10 cellular contexts compared by ENCODE assay signal in the genomic region with DNA sequence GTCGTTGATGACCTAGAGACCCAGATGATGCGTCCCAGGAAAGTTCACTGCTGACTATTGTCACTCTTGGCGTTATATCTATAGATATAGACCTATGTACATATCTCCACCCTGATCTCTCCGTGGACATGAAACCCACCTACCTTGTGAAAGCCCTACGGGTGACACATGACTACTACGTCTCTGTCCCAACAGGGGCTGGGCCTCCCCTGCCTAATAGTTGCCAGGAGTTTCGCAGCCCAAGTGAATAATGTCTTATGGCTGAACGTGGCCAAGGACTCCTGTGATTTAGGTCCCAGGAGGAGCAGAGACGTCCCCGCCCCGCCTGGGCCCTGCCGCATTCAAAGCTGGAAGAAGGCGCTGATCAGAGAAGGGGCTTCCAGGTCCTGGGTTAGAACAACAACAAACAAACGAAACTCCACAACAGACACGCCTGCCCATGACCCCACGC. TPM values are rescaled to one million over a fixed set of nuclear protein-coding genes. Genes with fewer than 3 reads are reported as not detected.
DNase-seq lines count a peak whose midpoint lies in the region; ATAC-seq, FAIRE-seq and TF ChIP-seq lines count a peak whose summit lies in the region.
"Had no signal": no experiment of that assay in that cellular context is flagged by ENCODE, and none has a peak within 500 bp of the region (broad histone marks: within the 10 kb centered on the region; RNA-seq: fewer than 3 reads in every experiment).

No MANE protein-coding gene starts in this region.

- peaks cover 6% of the 10 kb centered on the region for H3K9me3 ChIP-seq in adipocyte (ENCODE audit: control insufficient read depth, low read length)
- H3K9me3 ChIP-seq in HepG2 (ENCODE audit: low read length) = no peaks in the 10 kb centered on the region
- no peaks in the 10 kb centered on the region for H3K9me3 ChIP-seq in tibial artery

- H3K9me3 Mint-ChIP-seq in activated naive CD4-positive, alpha-beta T cell treated with anti-CD3 and anti-CD28 coated beads, Interleukin-2, amount 10 ng/mL, durations not matched to agents 7 days and 5 days = no peaks in the 10 kb centered on the region
- no peaks in the 10 kb centered on the region for H3K9me3 Mint-ChIP-seq in activated naive CD4-positive, alpha-beta T cell treated with anti-CD3 and anti-CD28 coated beads, Interleukin-2, amount 50 U/mL, for 72 hours

- H3K27ac ChIP-seq in HepG2 (ENCODE audit: extremely low read length, insufficient read depth, low read length) (no peak overlapping the region), tibial artery (no peak overlapping the region)

- no peak for TF ChIP-seq POLR2A in HepG2 (IDR thresholded peaks at IDR 0.05; ENCODE audit: insufficient read depth in 1 of 2, low read depth in 2 of 2, low read length in 2 of 2)

- FAIRE-seq in HepG2 (lab: Jason Lieb, UNC) = no peak

- H3K27me3 ChIP-seq in adipocyte (replicated peaks; ENCODE audit: control insufficient read depth, insufficient read depth, low read length) (peaks cover 68% of the 10 kb centered on the region), HepG2 (ENCODE audit: control insufficient read depth in 1 of 2, insufficient read depth in 2 of 2, low read length in 2 of 2) (peaks cover 3 to 66% of the 10 kb centered on the region in 2 experiments), tibial artery (peaks cover 8 to 71% of the 10 kb centered on the region in 2 donors)

- H3K4me2 ChIP-seq in HepG2 (ENCODE audit: low read depth, low read length) = peak overlapping the region; percentile 88

- 32% methylated on average over 8 of the region's 16 CpGs for WGBS in HepG2 (ENCODE audit: low lambda C conversion rate)

- no peak for DNase-seq in activated naive CD4-positive, alpha-beta T cell treated with anti-CD3 and anti-CD28 coated beads, Interleukin-2, amount 10 ng/mL, durations not matched to agents 7 days and 5 days
- no peak for DNase-seq in activated naive CD4-positive, alpha-beta T cell treated with anti-CD3 and anti-CD28 coated beads, Interleukin-2, amount 50 U/mL, for 72 hours (ENCODE audit: low spot score in 2 of 2)
- DNase-seq in adipocyte (ENCODE audit: low read depth) = no peak
- DNase-seq in HepG2 (ENCODE audit: low spot score) = no peak
- DNase-seq in tibial artery = no peak
- no peak for DNase-seq in hepatic stellate cell (ENCODE audit: low spot score)
- no peak for DNase-seq in NCI-H187 (lab: John Stamatoyannopoulos, UW)
- DNase-seq: activated CD4-positive, alpha-beta T cell treated with anti-CD3 and anti-CD28 coated beads for 48 hours; foreskin melanocyte had no signal

- peaks cover 90% of the 10 kb centered on the region for H3K27me3 Mint-ChIP-seq in activated naive CD4-positive, alpha-beta T cell treated with anti-CD3 and anti-CD28 coated beads, Interleukin-2, amount 10 ng/mL, durations not matched to agents 7 days and 5 days

- H3K4me3 ChIP-seq in adipocyte (ENCODE audit: low read length) = peak overlapping the region; percentile 78
- H3K4me3 ChIP-seq in HepG2 (replicated peaks in 1 of 3; ENCODE audit: insufficient read depth in 1 of 3, low read depth in 2 of 3, low read length in 3 of 3) = peak overlapping the region in 2 of 3 experiments; percentile 58 to 69; a peak in 3 of 6 replicates
- peak overlapping the region; percentile 35 to 50 for H3K4me3 ChIP-seq in tibial artery

- no peaks in the 10 kb centered on the region; the same call in 1 of the 2 replicates for H4K20me1 ChIP-seq in HepG2 (ENCODE audit: insufficient read depth, low read length)

- H3K9ac ChIP-seq in adipocyte (ENCODE audit: low read length) (no peak overlapping the region), HepG2 (ENCODE audit: insufficient read depth, low read depth, low read length) (no peak overlapping the region)

- no peak for TF ChIP-seq RAD21 in HepG2 (CRISPR knock-in tag; IDR thresholded peaks at IDR 0.05)

- CTCF ChIA-PET in activated naive CD4-positive, alpha-beta T cell treated with anti-CD3 and anti-CD28 coated beads, Interleukin-2, amount 10 ng/mL, durations not matched to agents 7 days and 5 days (lab: Charles Lee) = interaction anchor here (0.8 kb wide), 1 partner anchor 22 kb away, joined by 3 read pairs; no protein-coding TSS in a partner anchor
- CTCF ChIA-PET in HepG2 (lab: Yijun Ruan, JAX; ENCODE audit: low intra/inter-chr PET ratio, low total read pairs) = no interaction called here

- BruUV-seq in HepG2 (replicated peaks; lab: Mats Ljungman, UMichigan) = no TSS peak

- TF ChIP-seq CTCF in HepG2 (CRISPR knock-in tag; IDR thresholded peaks at IDR 0.05) = no peak
- no peak for TF ChIP-seq CTCF in tibial artery (IDR thresholded peaks at IDR 0.05)

- H3K4me1 ChIP-seq in adipocyte (ENCODE audit: control insufficient read depth, insufficient read depth, low read length) = peaks cover 14% of the 10 kb centered on the region
- H3K4me1 ChIP-seq in HepG2 (ENCODE audit: insufficient read depth, low read length) = peaks cover 37% of the 10 kb centered on the region
- peaks cover 0 to 40% (median 30%) of the 10 kb centered on the region in 4 donors for H3K4me1 ChIP-seq in tibial artery

- no peak overlapping the region for H2AFZ ChIP-seq in HepG2 (ENCODE audit: low read length)

- intact Hi-C loops in HepG2 (cut with micrococcal nuclease; ENCODE audit: unreplicated experiment) = loop anchor here (2.0 kb wide), 1 partner anchor 39 kb away; no protein-coding TSS in a partner anchor
- intact Hi-C loops in tibial artery (cut with DNase I; ENCODE audit: low total_unique reads) = no loop called here

- ATAC-seq in activated naive CD4-positive, alpha-beta T cell treated with anti-CD3 and anti-CD28 coated beads, Interleukin-2, amount 50 U/mL, for 72 hours = no peak
- ATAC-seq in HepG2 (no peak), HG03460 (IDR thresholded peaks at IDR 0.05; ENCODE audit: unreplicated experiment) (no peak)

- TF ChIP-seq EP300 in HepG2 (IDR thresholded peaks at IDR 0.05; ENCODE audit: low read depth in 2 of 2, low read length in 2 of 2) (no peak), HepG2 (CRISPR knock-in tag; IDR thresholded peaks at IDR 0.05; ENCODE audit: borderline replicate concordance) (no peak)

- peak overlapping the region; percentile 39 for H3K4me3 Mint-ChIP-seq in activated naive CD4-positive, alpha-beta T cell treated with anti-CD3 and anti-CD28 coated beads, Interleukin-2, amount 10 ng/mL, durations not matched to agents 7 days and 5 days

- in situ Hi-C loops in HepG2 (cut with HindIII; ENCODE audit: extremely low pct_ligation_motif_present, low pct_unique_long_range_greater_than_20kb) = no loop called here

- peak overlapping the region; percentile 77 for H3K27ac Mint-ChIP-seq in activated naive CD4-positive, alpha-beta T cell treated with anti-CD3 and anti-CD28 coated beads, Interleukin-2, amount 10 ng/mL, durations not matched to agents 7 days and 5 days
- H3K27ac Mint-ChIP-seq in activated naive CD4-positive, alpha-beta T cell treated with anti-CD3 and anti-CD28 coated beads, Interleukin-2, amount 50 U/mL, for 72 hours = peak overlapping the region in 1 of 2 donors; percentile 29

- H3K36me3 Mint-ChIP-seq in activated naive CD4-positive, alpha-beta T cell treated with anti-CD3 and anti-CD28 coated beads, Interleukin-2, amount 10 ng/mL, durations not matched to agents 7 days and 5 days = no peaks in the 10 kb centered on the region
- peaks cover 0 to 16% of the 10 kb centered on the region in 2 donors for H3K36me3 Mint-ChIP-seq in activated naive CD4-positive, alpha-beta T cell treated with anti-CD3 and anti-CD28 coated beads, Interleukin-2, amount 50 U/mL, for 72 hours

- H3K36me3 ChIP-seq in adipocyte (ENCODE audit: control insufficient read depth, insufficient read depth, low read length, severe bottlenecking) (no peaks in the 10 kb centered on the region), HepG2 (replicated peaks in 1 of 2; ENCODE audit: control insufficient read depth in 1 of 2, insufficient read depth in 2 of 2, low read length in 2 of 2) (no peaks in the 10 kb centered on the region), tibial artery (no peaks in the 10 kb centered on the region)

- H3K79me2 ChIP-seq in HepG2 (ENCODE audit: insufficient read depth, low read length) = no peaks in the 10 kb centered on the region

- H3K4me1 Mint-ChIP-seq in activated naive CD4-positive, alpha-beta T cell treated with anti-CD3 and anti-CD28 coated beads, Interleukin-2, amount 10 ng/mL, durations not matched to agents 7 days and 5 days = peaks cover 35% of the 10 kb centered on the region

- POLR2A ChIA-PET in HepG2 (lab: Yijun Ruan, JAX) = no interaction called here

RNA-seq across cellular contexts. Expression of gene POU4F1, which starts 4.9 kb away (rescaled TPM):
- under 1 TPM; 0.11 to 0.25 TPM for total RNA-seq in activated naive CD4-positive, alpha-beta T cell treated with anti-CD3 and anti-CD28 coated beads, Interleukin-2, amount 50 U/mL, for 72 hours
- total RNA-seq in HepG2 (2016; rRNA removed; fragmentation: Illumina TruSeq; extraction: Trizol) = 0.74 and 1.1 TPM in 2 replicates
- 0.10 TPM in 1 of 2 replicates, not detected in the other for total RNA-seq in HepG2 (2016; cell fraction: cytosol; rRNA removed; fragmentation: Illumina TruSeq; extraction: Trizol; ENCODE audit: low read depth)
- 0.54 and 0.87 TPM in 2 replicates for total RNA-seq in HepG2 (2016; cell fraction: insoluble cytoplasmic fraction; rRNA removed; fragmentation: Illumina TruSeq; extraction: Trizol)
- 0.34 and 0.41 TPM in 2 replicates for total RNA-seq in HepG2 (2016; cell fraction: membrane; rRNA removed; fragmentation: Illumina TruSeq; extraction: Trizol)
- 1.5 and 1.6 TPM in 2 replicates for total RNA-seq in HepG2 (2016; cell fraction: nucleus; rRNA removed; fragmentation: Illumina TruSeq; extraction: Trizol)
- 1.0 and 1.3 TPM in 2 replicates for polyA plus RNA-seq in HepG2 (2011; rRNA removed)
- 0.21 and 0.54 TPM in 2 replicates for polyA plus RNA-seq in HepG2 (2011; cell fraction: cytosol; rRNA removed)
- 4.2 and 5.2 TPM in 2 replicates for polyA plus RNA-seq in HepG2 (2011; cell fraction: nucleus; rRNA removed)
- 1.3 and 2.9 TPM in 2 replicates for polyA plus RNA-seq in HepG2 (2012)
- 0.05 and 0.07 TPM in 2 replicates for polyA plus RNA-seq in HepG2 (2016; cell fraction: cytosol; fragmentation: Illumina TruSeq; extraction: Trizol; ENCODE audit: low read depth)
- polyA plus RNA-seq in HepG2 (2016; cell fraction: insoluble cytoplasmic fraction; fragmentation: Illumina TruSeq; extraction: Trizol; ENCODE audit: low read depth) = 0.76 and 0.91 TPM in 2 replicates
- polyA plus RNA-seq in HepG2 (2016; cell fraction: membrane; fragmentation: Illumina TruSeq; extraction: Trizol; ENCODE audit: low read depth) = 0.16 and 0.19 TPM in 2 replicates
- polyA plus RNA-seq in HepG2 (2016; cell fraction: nucleus; fragmentation: Illumina TruSeq; extraction: Trizol; ENCODE audit: insufficient read depth, low read depth) = 3.4 TPM in 2 replicates
- polyA minus RNA-seq in HepG2 (2011; rRNA and poly(A)+ RNA removed; ENCODE audit: low replicate concordance) = 0.40 TPM in 1 of 2 replicates, not detected in the other
- polyA minus RNA-seq in HepG2 (2011; cell fraction: cytosol; rRNA and poly(A)+ RNA removed) = 0.40 and 0.44 TPM in 2 replicates
- polyA minus RNA-seq in HepG2 (2011; cell fraction: nucleus; rRNA and poly(A)+ RNA removed) = 1.4 and 1.9 TPM in 2 replicates

RNA-seq across cellular contexts. Expression of gene OBI1, which starts 50.7 kb away (rescaled TPM):
- 10 to 100 TPM; 14.8 to 16.9 TPM for total RNA-seq in activated naive CD4-positive, alpha-beta T cell treated with anti-CD3 and anti-CD28 coated beads, Interleukin-2, amount 50 U/mL, for 72 hours
- total RNA-seq in HepG2 (2016; rRNA removed; fragmentation: Illumina TruSeq; extraction: Trizol) = 23.5 and 38.8 TPM in 2 replicates
- total RNA-seq in HepG2 (2016; cell fraction: cytosol; rRNA removed; fragmentation: Illumina TruSeq; extraction: Trizol; ENCODE audit: low read depth) = 6.4 and 7.1 TPM in 2 replicates
- 23.2 and 39.3 TPM in 2 replicates for total RNA-seq in HepG2 (2016; cell fraction: insoluble cytoplasmic fraction; rRNA removed; fragmentation: Illumina TruSeq; extraction: Trizol)
- 9.0 and 11.1 TPM in 2 replicates for total RNA-seq in HepG2 (2016; cell fraction: membrane; rRNA removed; fragmentation: Illumina TruSeq; extraction: Trizol)
- 20.1 and 20.2 TPM in 2 replicates for total RNA-seq in HepG2 (2016; cell fraction: nucleus; rRNA removed; fragmentation: Illumina TruSeq; extraction: Trizol)
- 5.7 and 7.8 TPM in 2 replicates for polyA plus RNA-seq in HepG2 (2011; rRNA removed)
- polyA plus RNA-seq in HepG2 (2011; cell fraction: cytosol; rRNA removed) = 2.3 and 4.1 TPM in 2 replicates
- 4.4 and 4.8 TPM in 2 replicates for polyA plus RNA-seq in HepG2 (2011; cell fraction: nucleus; rRNA removed)
- 7.6 and 13.1 TPM in 2 replicates for polyA plus RNA-seq in HepG2 (2012)
- 0.52 and 0.69 TPM in 2 replicates for polyA plus RNA-seq in HepG2 (2016; cell fraction: cytosol; fragmentation: Illumina TruSeq; extraction: Trizol; ENCODE audit: low read depth)
- 21.4 and 23.0 TPM in 2 replicates for polyA plus RNA-seq in HepG2 (2016; cell fraction: insoluble cytoplasmic fraction; fragmentation: Illumina TruSeq; extraction: Trizol; ENCODE audit: low read depth)
- polyA plus RNA-seq in HepG2 (2016; cell fraction: membrane; fragmentation: Illumina TruSeq; extraction: Trizol; ENCODE audit: low read depth) = 1.8 and 2.8 TPM in 2 replicates
- 11.9 and 12.3 TPM in 2 replicates for polyA plus RNA-seq in HepG2 (2016; cell fraction: nucleus; fragmentation: Illumina TruSeq; extraction: Trizol; ENCODE audit: insufficient read depth, low read depth)
- polyA minus RNA-seq in HepG2 (2011; rRNA and poly(A)+ RNA removed; ENCODE audit: low replicate concordance) = 11.9 and 14.5 TPM in 2 replicates
- 7.2 and 8.6 TPM in 2 replicates for polyA minus RNA-seq in HepG2 (2011; cell fraction: cytosol; rRNA and poly(A)+ RNA removed)
- polyA minus RNA-seq in HepG2 (2011; cell fraction: nucleus; rRNA and poly(A)+ RNA removed) = 23.0 and 25.6 TPM in 2 replicates
